8 cellular contexts compared by ENCODE assay signal in the genomic region with DNA sequence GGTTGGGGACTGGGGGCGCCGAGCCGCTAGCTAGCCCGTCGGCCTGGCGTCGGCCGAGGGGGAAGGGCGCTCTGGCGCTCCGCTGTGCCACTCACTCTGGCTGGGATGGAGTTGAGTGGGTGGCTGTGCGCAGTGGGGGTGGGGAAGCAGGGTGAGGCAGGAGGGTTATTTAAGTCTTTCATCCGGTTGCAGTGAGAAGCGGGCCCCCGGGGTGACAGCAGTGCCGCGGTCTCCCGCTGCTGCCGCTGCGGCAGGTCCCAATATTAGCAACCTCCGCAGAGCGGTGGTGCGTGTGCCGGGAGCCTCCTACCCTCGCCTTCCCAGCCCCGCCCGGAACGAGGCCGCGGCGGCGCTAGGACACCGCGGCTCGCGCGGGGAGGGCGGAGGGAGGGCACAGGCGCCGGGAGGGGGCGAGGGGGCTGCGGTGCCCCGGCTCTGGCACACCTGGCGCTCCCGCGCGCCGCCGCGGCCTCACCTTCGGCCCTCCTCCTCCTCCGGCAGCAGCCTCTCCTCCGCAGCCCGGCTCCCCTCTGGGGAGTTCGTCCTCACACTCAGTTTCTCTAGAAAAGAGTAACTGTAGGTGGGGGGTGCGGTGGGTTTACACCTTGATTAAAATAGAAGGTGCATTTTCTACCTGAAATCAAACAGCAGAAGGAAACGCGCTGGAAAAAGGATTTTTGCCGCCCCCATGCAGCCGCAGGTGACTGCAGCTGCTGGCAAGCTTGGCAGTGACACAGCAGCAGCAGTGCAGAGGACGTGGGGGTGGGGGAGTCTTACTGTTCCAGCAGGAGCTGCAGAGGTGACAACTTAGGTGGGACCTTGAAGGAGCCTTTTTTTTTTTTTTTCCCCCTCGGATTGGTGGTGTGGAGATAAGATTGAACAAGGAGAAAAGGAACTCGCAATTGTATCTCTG. TPM values are rescaled to one million over a fixed set of nuclear protein-coding genes. Genes with fewer than 3 reads are reported as not detected.
A peak's percentile ranks its signal among the peaks of the same experiment; 100 is the strongest.
DNase-seq lines count a peak whose midpoint lies in the region; TF ChIP-seq lines count a peak whose summit lies in the region.

No MANE protein-coding gene starts in this region.

- H3K4me1 ChIP-seq in BLaER1 treated with 17β-estradiol and CSF1 and Interleukin-3, amounts not matched to agents 10 nM and 100 nM, result peaks cover 33 to 50% (median 45%) of the 10 kb centered on the region in 10 experiments
- H3K4me1 ChIP-seq in Karpas-422 (ENCODE audit: low read length), result peaks cover 64% of the 10 kb centered on the region

- no peaks in the 10 kb centered on the region for H3K9me3 ChIP-seq in BLaER1 treated with 17β-estradiol and CSF1 and Interleukin-3, amounts not matched to agents 10 nM and 100 nM (replicated peaks in 1 of 11)
- no peaks in the 10 kb centered on the region for H3K9me3 ChIP-seq in Karpas-422 (ENCODE audit: low read length)

- TF ChIP-seq CTCF in fibroblast of villous mesenchyme (IDR thresholded peaks at IDR 0.05; ENCODE audit: insufficient read depth, low read depth, low read length), result no peak

- peak; percentile 53 for DNase-seq in Karpas-422
- DNase-seq in activated CD8-positive, alpha-beta memory T cell treated with anti-CD3 and anti-CD28 coated beads, Interleukin-2, amount 50 U/mL, for 48 hours, result peak; percentile 73
- no peak for DNase-seq in fibroblast of villous mesenchyme (ENCODE audit: low read depth)
- DNase-seq in nucleus accumbens (lab: John Stamatoyannopoulos, UW), result peak in 29 of 56 donors; percentile 14 to 78 (median 42)
- no peak for DNase-seq in activated CD4-positive, CD25-positive, alpha-beta regulatory T cell (lab: John Stamatoyannopoulos, UW)
- DNase-seq in ureter (ENCODE audit: low spot score), result no peak
- no peak for DNase-seq in dedifferentiated amniotic fluid mesenchymal stem cell (ENCODE audit: extremely low spot score)

- peak overlapping the region; percentile 72 to 100 (median 98) for H3K9ac ChIP-seq in BLaER1 treated with 17β-estradiol and CSF1 and Interleukin-3, amounts not matched to agents 10 nM and 100 nM
- H3K9ac ChIP-seq in Karpas-422 (ENCODE audit: low read length), result peak overlapping the region; percentile 40

- peak overlapping the region; percentile 55; the same call in 1 of the 2 replicates for H2AFZ ChIP-seq in Karpas-422 (ENCODE audit: low read length)

- H3K4me2 ChIP-seq in BLaER1 treated with 17β-estradiol and CSF1 and Interleukin-3, amounts not matched to agents 10 nM and 100 nM, result peak overlapping the region; percentile 79 to 97 (median 91)
- H3K4me2 ChIP-seq in Karpas-422 (ENCODE audit: low read depth, low read length, poor library complexity, severe bottlenecking), result peak overlapping the region; percentile 81

- peaks cover 0 to 9% (median 0%) of the 10 kb centered on the region in 11 experiments; a peak in 2 of 22 replicates for H3K27me3 ChIP-seq in BLaER1 treated with 17β-estradiol and CSF1 and Interleukin-3, amounts not matched to agents 10 nM and 100 nM
- no peaks in the 10 kb centered on the region for H3K27me3 ChIP-seq in Karpas-422 (ENCODE audit: low read length)

- H3K9me2 ChIP-seq in Karpas-422 (replicated peaks; ENCODE audit: insufficient read depth, low read length), result no peaks in the 10 kb centered on the region

- peak overlapping the region; percentile 75 to 93 (median 86) for H3K4me3 ChIP-seq in BLaER1 treated with 17β-estradiol and CSF1 and Interleukin-3, amounts not matched to agents 10 nM and 100 nM
- H3K4me3 ChIP-seq in Karpas-422 (ENCODE audit: low read length) (peak overlapping the region; percentile 60), fibroblast of villous mesenchyme (ENCODE audit: low read depth, low read length) (peak overlapping the region; percentile 15)

- no peaks in the 10 kb centered on the region for H3K79me2 ChIP-seq in Karpas-422 (ENCODE audit: low read length)

- H4K20me1 ChIP-seq in BLaER1 treated with 17β-estradiol and CSF1 and Interleukin-3, amounts not matched to agents 10 nM and 100 nM, result peaks cover 0 to 83% (median 59%) of the 10 kb centered on the region in 11 experiments; a peak in 17 of 22 replicates
- H4K20me1 ChIP-seq in Karpas-422 (ENCODE audit: insufficient read depth, low read depth, low read length), result no peaks in the 10 kb centered on the region

- peaks cover 0 to 36% (median 21%) of the 10 kb centered on the region in 11 experiments; a peak in 10 of 22 replicates for H3K36me3 ChIP-seq in BLaER1 treated with 17β-estradiol and CSF1 and Interleukin-3, amounts not matched to agents 10 nM and 100 nM
- no peaks in the 10 kb centered on the region for H3K36me3 ChIP-seq in Karpas-422 (ENCODE audit: insufficient read depth, low read length)

- H3K27ac ChIP-seq in BLaER1 treated with 17β-estradiol and CSF1 and Interleukin-3, amounts not matched to agents 10 nM and 100 nM, result peak overlapping the region; percentile 11 to 99 (median 99); a peak in 21 of 22 replicates
- H3K27ac ChIP-seq in Karpas-422 (ENCODE audit: low read length), result no peak overlapping the region

RNA-seq across cellular contexts. Expression of gene FGF9, which starts 4.5 kb away (rescaled TPM):
- total RNA-seq in Karpas-422 (2014; rRNA removed; shearing (Covaris generic); ENCODE audit: low replicate concordance), result 0.11 and 2.9 TPM in 2 replicates
- 0.64 and 4.7 TPM in 2 replicates for total RNA-seq in fibroblast of villous mesenchyme
- 1.5 TPM for total RNA-seq in ureter

Comparison
In these comparisons a context has a peak if more than half of its experiments do, and no peak if none do; other contexts are left out.
1. H3K4me3 ChIP-seq: peak in every context shown above with its lines; median percentile 86 in BLaER1 treated with 17β-estradiol and CSF1 and Interleukin-3, amounts not matched to agents 10 nM and 100 nM; 60 in Karpas-422; 15 in fibroblast of villous mesenchyme.
2. DNase-seq: peak in Karpas-422 (single experiment), activated CD8-positive, alpha-beta memory T cell treated with anti-CD3 and anti-CD28 coated beads, Interleukin-2, amount 50 U/mL, for 48 hours (single experiment) and nucleus accumbens (29 of 56); none in fibroblast of villous mesenchyme (single experiment), activated CD4-positive, CD25-positive, alpha-beta regulatory T cell (0 of 4), ureter (single experiment) and dedifferentiated amniotic fluid mesenchymal stem cell (single experiment).